9 cellular contexts compared by ENCODE assay signal in genomic region chr1:229139320-229139719, GRCh38.
DNase-seq lines count a peak whose midpoint lies in the region; ATAC-seq, FAIRE-seq and TF ChIP-seq lines count a peak whose summit lies in the region.
"Had no signal": no experiment of that assay in that cellular context is flagged by ENCODE, and none has a peak within 500 bp of the region (broad histone marks: within the 10 kb centered on the region; RNA-seq: fewer than 3 reads in every experiment).

No MANE protein-coding gene starts in this region.

- H2AFZ ChIP-seq in MM.1S (ENCODE audit: low read length): peak overlapping the region; percentile 40

- H3K79me2 ChIP-seq in MM.1S (ENCODE audit: low read length): no peaks in the 10 kb centered on the region

- H3K9me3 ChIP-seq in CD8-positive, alpha-beta memory T cell (ENCODE audit: low read length): peaks cover 7% of the 10 kb centered on the region
- no peaks in the 10 kb centered on the region for H3K9me3 ChIP-seq in MM.1S (replicated peaks; ENCODE audit: insufficient read depth, low read length)

- no peak overlapping the region for H3K27ac ChIP-seq in CD8-positive, alpha-beta memory T cell (ENCODE audit: low read depth, low read length)
- no peak overlapping the region for H3K27ac ChIP-seq in MM.1S (ENCODE audit: low read length)

- H3K4me3 Mint-ChIP-seq in CD8-positive, alpha-beta memory T cell: peak overlapping the region; percentile 6 to 89 (median 75)
- H3K4me3 Mint-ChIP-seq in Calu3 (ENCODE audit: low read depth, unreplicated experiment): no peak overlapping the region

- CTCF ChIA-PET in CD8-positive, alpha-beta memory T cell (lab: Charles Lee): interaction anchor here (0.6 to 3.3 kb wide), 3 partner anchors 10 to 403 kb away, joined by 4 to 14 read pairs (median 5); no protein-coding TSS in a partner anchor
- CTCF ChIA-PET in Calu3 (lab: Charles Lee): no interaction called here

- no peaks in the 10 kb centered on the region for H4K20me1 ChIP-seq in MM.1S (ENCODE audit: insufficient read depth, low read length)

- peaks cover 0 to 2% of the 10 kb centered on the region in 2 donors for H3K27me3 Mint-ChIP-seq in CD8-positive, alpha-beta memory T cell
- H3K27me3 Mint-ChIP-seq in Calu3 (ENCODE audit: unreplicated experiment): no peaks in the 10 kb centered on the region

- H3K9me3 Mint-ChIP-seq in CD8-positive, alpha-beta memory T cell: peaks cover 0 to 13% (median 7%) of the 10 kb centered on the region in 5 donors
- peaks cover under 1% of the 10 kb centered on the region for H3K9me3 Mint-ChIP-seq in Calu3 (ENCODE audit: low read depth, unreplicated experiment)

- TF ChIP-seq CTCF in MM.1S (IDR thresholded peaks at IDR 0.05; ENCODE audit: low read length): no peak
- no peak for TF ChIP-seq CTCF in bronchial epithelial cell (IDR thresholded peaks at IDR 0.05; ENCODE audit: insufficient read depth, low read length, severe bottlenecking)
- TF ChIP-seq CTCF in Calu3 (IDR thresholded peaks at IDR 0.05; ENCODE audit: unreplicated experiment): no peak

- ATAC-seq in GM19397 (IDR thresholded peaks at IDR 0.05; ENCODE audit: unreplicated experiment): peak; percentile 44

- no peaks in the 10 kb centered on the region for H3F3A ChIP-seq in MM.1S (ENCODE audit: insufficient read depth, low read length)

- no peaks in the 10 kb centered on the region for H3K27me3 ChIP-seq in CD8-positive, alpha-beta memory T cell (ENCODE audit: insufficient read depth, low read length, poor library complexity, severe bottlenecking)
- H3K27me3 ChIP-seq in MM.1S (replicated peaks; ENCODE audit: insufficient read depth, low read length) (no peaks in the 10 kb centered on the region), bronchial epithelial cell (ENCODE audit: control insufficient read depth, insufficient read depth, low read length) (peaks cover 4% of the 10 kb centered on the region)

- BruUV-seq in Calu3 (replicated peaks; lab: Mats Ljungman, UMichigan): no TSS peak

- DNase-seq in CD8-positive, alpha-beta memory T cell: no peak
- DNase-seq in MM.1S: peak; percentile 55
- no peak for DNase-seq in bronchial epithelial cell (ENCODE audit: low read depth)
- DNase-seq in NOMO-1 (lab: John Stamatoyannopoulos, UW; ENCODE audit: unreplicated experiment in 2 of 2): no peak
- no peak for DNase-seq in GDM1 (lab: John Stamatoyannopoulos, UW)
- no peak for DNase-seq in Calu3
- DNase-seq in OCI-M2 (lab: John Stamatoyannopoulos, UW; ENCODE audit: unreplicated experiment): no peak
- DNase-seq: NCI-H510A had no signal

- peaks cover 26% of the 10 kb centered on the region for H3K4me1 ChIP-seq in CD8-positive, alpha-beta memory T cell (ENCODE audit: insufficient read depth, low read length)
- no peaks in the 10 kb centered on the region for H3K4me1 ChIP-seq in MM.1S (ENCODE audit: low read length)

- FAIRE-seq in bronchial epithelial cell (lab: Jason Lieb, UNC): peak; percentile 50

- H3K4me1 Mint-ChIP-seq in CD8-positive, alpha-beta memory T cell: peaks cover 23 to 45% (median 39%) of the 10 kb centered on the region in 3 donors
- peaks cover 29% of the 10 kb centered on the region for H3K4me1 Mint-ChIP-seq in Calu3 (ENCODE audit: low read depth, unreplicated experiment)

- H3K4me2 ChIP-seq in MM.1S (ENCODE audit: low read depth, low read length): peak overlapping the region; percentile 66

- H3K4me3 ChIP-seq in CD8-positive, alpha-beta memory T cell (ENCODE audit: low read length): peak overlapping the region; percentile 30
- H3K4me3 ChIP-seq in MM.1S (ENCODE audit: low read length): peak overlapping the region; percentile 51
- no peak overlapping the region for H3K4me3 ChIP-seq in bronchial epithelial cell (ENCODE audit: low read depth, low read length)

- intact Hi-C loops in Calu3 (cut with micrococcal nuclease; ENCODE audit: unreplicated experiment): loop anchor here (10.0 kb wide), 2 partner anchors 115 to 305 kb away; no protein-coding TSS in a partner anchor

- no peaks in the 10 kb centered on the region for H3K36me3 ChIP-seq in CD8-positive, alpha-beta memory T cell (ENCODE audit: insufficient read depth, low read length)
- H3K36me3 ChIP-seq in MM.1S (replicated peaks; ENCODE audit: insufficient read depth, low read length) (no peaks in the 10 kb centered on the region), bronchial epithelial cell (ENCODE audit: control insufficient read depth, insufficient read depth, low read length) (no peaks in the 10 kb centered on the region)

- POLR2A ChIA-PET in CD8-positive, alpha-beta memory T cell (lab: Charles Lee): no interaction called here

- H3K27ac Mint-ChIP-seq in CD8-positive, alpha-beta memory T cell: peak overlapping the region in 6 of 8 donors; percentile 28 to 84 (median 50)
- no peak overlapping the region for H3K27ac Mint-ChIP-seq in Calu3 (ENCODE audit: unreplicated experiment)

- peak overlapping the region; percentile 5; the same call in 1 of the 2 replicates for H3K9ac ChIP-seq in MM.1S (ENCODE audit: low read length)

- H3K36me3 Mint-ChIP-seq in CD8-positive, alpha-beta memory T cell: peaks cover 0 to 22% (median 0%) of the 10 kb centered on the region in 3 donors
- peaks cover 2% of the 10 kb centered on the region for H3K36me3 Mint-ChIP-seq in Calu3 (ENCODE audit: insufficient read depth, unreplicated experiment)

- no peaks in the 10 kb centered on the region for H3K9me2 ChIP-seq in MM.1S (replicated peaks; ENCODE audit: insufficient read depth, low read length)
